ENCODE assay signal across 17 cellular contexts in the genomic region with DNA sequence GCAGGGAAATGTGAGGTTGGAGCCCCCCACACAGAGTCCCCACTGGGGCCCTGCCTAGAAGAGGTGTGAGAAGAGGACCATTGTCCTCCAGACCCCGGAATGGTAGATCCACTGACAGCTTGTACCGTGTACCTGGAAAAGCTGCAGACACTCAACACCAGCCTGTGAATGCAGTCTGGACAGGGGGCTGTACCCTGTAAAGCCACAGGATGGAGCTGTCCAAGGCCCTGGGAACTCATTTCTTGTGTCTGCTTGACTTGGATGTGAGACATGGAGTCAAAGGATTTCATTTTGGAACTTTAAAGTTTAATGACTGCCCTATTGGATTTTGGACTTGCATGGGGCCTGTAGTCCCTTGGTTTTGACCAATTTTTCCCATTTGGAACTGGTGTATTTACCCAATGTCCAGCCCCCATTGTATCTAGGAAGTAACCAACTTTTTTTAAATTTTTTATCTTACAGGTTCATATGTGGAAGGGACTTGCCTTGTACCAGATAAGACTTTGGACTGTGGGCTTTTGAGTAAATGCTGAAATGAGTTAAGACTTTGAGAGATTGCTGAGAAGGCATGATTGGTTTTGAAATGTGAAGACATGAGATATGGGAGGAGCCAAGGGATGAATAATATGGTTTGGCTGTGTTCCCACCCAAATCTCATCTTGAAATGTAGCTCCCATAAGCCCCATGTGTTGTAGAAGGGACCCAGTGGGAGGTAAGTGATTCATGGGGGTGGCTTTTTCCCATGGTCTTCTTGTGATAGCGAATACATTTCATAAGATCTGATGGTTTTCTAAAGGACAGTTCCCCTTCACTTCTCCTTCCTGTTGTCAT.
DNase-seq lines count a peak whose midpoint lies in the region; ATAC-seq and TF ChIP-seq lines count a peak whose summit lies in the region.
"Had no signal": no experiment of that assay in that cellular context is flagged by ENCODE, and none has a peak within 500 bp of the region (broad histone marks: within the 10 kb centered on the region; RNA-seq: fewer than 3 reads in every experiment).

No MANE protein-coding gene starts in this region.

- in situ Hi-C loops in Caki2 (cut with HindIII; ENCODE audit: low pct_unique_long_range_greater_than_20kb, low sequenced_read_pairs): no loop called here
- in situ Hi-C loops in astrocyte of the spinal cord (cut with HindIII; ENCODE audit: low sequenced_read_pairs): no loop called here

- H3K27ac Mint-ChIP-seq in naive thymus-derived CD4-positive, alpha-beta T cell: no peak overlapping the region

- H3K36me3 ChIP-seq in naive thymus-derived CD4-positive, alpha-beta T cell (ENCODE audit: control insufficient read depth in 2 of 3, insufficient read depth in 3 of 3, low read length in 3 of 3): no peaks in the 10 kb centered on the region
- H3K36me3 ChIP-seq: MG63 had no signal

- intact Hi-C loops in naive thymus-derived CD4-positive, alpha-beta T cell (cut with micrococcal nuclease): no loop called here

- peaks cover 0 to 5% (median 0%) of the 10 kb centered on the region in 5 donors for H3K36me3 Mint-ChIP-seq in naive thymus-derived CD4-positive, alpha-beta T cell

- no peak overlapping the region for H3K27ac ChIP-seq in naive thymus-derived CD4-positive, alpha-beta T cell (ENCODE audit: low read depth, low read length)
- H3K27ac ChIP-seq: body of pancreas had no signal

- CTCF ChIA-PET in naive thymus-derived CD4-positive, alpha-beta T cell (lab: Charles Lee): no interaction called here

- DNase-seq in Caki2 (ENCODE audit: low read depth): peak; percentile 23
- DNase-seq in MV-4-11 (lab: John Stamatoyannopoulos, UW): peak; percentile 55
- peak; percentile 51 for DNase-seq in astrocyte of the spinal cord (ENCODE audit: low read depth, low spot score)
- no peak for DNase-seq in naive thymus-derived CD4-positive, alpha-beta T cell
- no peak for DNase-seq in NCI-H446 treated with DMSO at 0.1 percent for 48 hours (lab: John Stamatoyannopoulos, UW)
- no peak for DNase-seq in HK-2 (ENCODE audit: unreplicated experiment)
- DNase-seq: activated gamma-delta T cell treated with Interleukin-2 at 50 U/mL for 16 hours, C1 segment of cervical spinal cord, HCEC 1CT, head of caudate nucleus, MG63, T-helper 2 cell had no signal

- H3K27me3 Mint-ChIP-seq in naive thymus-derived CD4-positive, alpha-beta T cell: peaks cover 0 to 8% (median 0%) of the 10 kb centered on the region in 5 donors

- no peak for TF ChIP-seq CTCF in astrocyte of the spinal cord (IDR thresholded peaks at IDR 0.05; ENCODE audit: low read depth, low read length)

- H3K9me3 Mint-ChIP-seq in naive thymus-derived CD4-positive, alpha-beta T cell: peaks cover 0 to 25% (median 2%) of the 10 kb centered on the region in 11 donors

- no peak overlapping the region for H3K4me3 Mint-ChIP-seq in naive thymus-derived CD4-positive, alpha-beta T cell
- H3K4me3 Mint-ChIP-seq: neural crest cell had no signal

- H3K4me3 ChIP-seq in astrocyte of the spinal cord (ENCODE audit: low read depth, low read length): no peak overlapping the region
- H3K4me3 ChIP-seq in naive thymus-derived CD4-positive, alpha-beta T cell (ENCODE audit: low read length): no peak overlapping the region
- H3K4me3 ChIP-seq: body of pancreas, lung, MG63 had no signal

- no peaks in the 10 kb centered on the region for H3K27me3 ChIP-seq in naive thymus-derived CD4-positive, alpha-beta T cell (ENCODE audit: control insufficient read depth in 2 of 2, insufficient read depth in 2 of 2, low read length in 2 of 2)
- H3K27me3 ChIP-seq: body of pancreas, MG63 had no signal

- no peaks in the 10 kb centered on the region for H3K9me3 ChIP-seq in naive thymus-derived CD4-positive, alpha-beta T cell (ENCODE audit: control insufficient read depth in 2 of 3, low read length in 3 of 3)
- H3K9me3 ChIP-seq: MG63 had no signal

- no peaks in the 10 kb centered on the region for H3K4me1 ChIP-seq in naive thymus-derived CD4-positive, alpha-beta T cell (ENCODE audit: control insufficient read depth in 2 of 2, insufficient read depth in 2 of 2, low read length in 2 of 2)
- H3K4me1 ChIP-seq: body of pancreas had no signal

- peak; percentile 41 for ATAC-seq in naive thymus-derived CD4-positive, alpha-beta T cell
- ATAC-seq in GM19351 (IDR thresholded peaks at IDR 0.05; ENCODE audit: unreplicated experiment) (no peak), GM18502 (IDR thresholded peaks at IDR 0.05; ENCODE audit: poor library complexity, unreplicated experiment) (no peak)
- ATAC-seq: body of pancreas had no signal

- POLR2A ChIA-PET in naive thymus-derived CD4-positive, alpha-beta T cell (lab: Charles Lee): no interaction called here

- H3K4me1 Mint-ChIP-seq in naive thymus-derived CD4-positive, alpha-beta T cell: no peaks in the 10 kb centered on the region

Comparison
In these comparisons a context has a peak if more than half of its experiments do, and no peak if none do; other contexts are left out.
1. DNase-seq: peak in Caki2 (single experiment), MV-4-11 (single experiment) and astrocyte of the spinal cord (single experiment); none in naive thymus-derived CD4-positive, alpha-beta T cell (0 of 9), NCI-H446 treated with DMSO at 0.1 percent for 48 hours (single experiment) and HK-2 (single experiment).